8 cellular contexts compared by ENCODE assay signal in genomic region chr5:95835682-95836405, GRCh38. TPM values are rescaled to one million over a fixed set of nuclear protein-coding genes. Genes with fewer than 3 reads are reported as not detected.
DNase-seq lines count a peak whose midpoint lies in the region; ATAC-seq and TF ChIP-seq lines count a peak whose summit lies in the region.

No MANE protein-coding gene starts in this region.

- no peak for ATAC-seq in HG03342 (IDR thresholded peaks at IDR 0.05; ENCODE audit: unreplicated experiment)

- WGBS in hepatocyte (ENCODE audit: low lambda C conversion rate, missing lambda C conversion rate), result 86% methylated on average over 10 of the region's 10 CpGs
- 31% methylated on average over 10 of the region's 10 CpGs for WGBS in suprapubic skin

- peak overlapping the region; percentile 81 for H3K27ac Mint-ChIP-seq in T-helper 2 cell treated with Interferon-gamma antibody and Interleukin-4, amounts not matched to agents 5 μg/mL and 100 μg/mL, for 36 hours

- H3K4me1 ChIP-seq in hepatocyte (ENCODE audit: insufficient read depth), result peaks cover 7% of the 10 kb centered on the region
- peaks cover 38% of the 10 kb centered on the region for H3K4me1 ChIP-seq in suprapubic skin

- no peaks in the 10 kb centered on the region for H3K9me3 Mint-ChIP-seq in T-helper 2 cell treated with Interferon-gamma antibody and Interleukin-4, amounts not matched to agents 5 μg/mL and 100 μg/mL, for 36 hours

- H3K36me3 Mint-ChIP-seq in T-helper 2 cell treated with Interferon-gamma antibody and Interleukin-4, amounts not matched to agents 5 μg/mL and 100 μg/mL, for 36 hours (ENCODE audit: low read depth), result no peaks in the 10 kb centered on the region

- H3K36me3 ChIP-seq in hepatocyte (replicated peaks; ENCODE audit: insufficient read depth, low read depth), result no peaks in the 10 kb centered on the region
- no peaks in the 10 kb centered on the region for H3K36me3 ChIP-seq in suprapubic skin

- H4K20me1 ChIP-seq in hepatocyte (ENCODE audit: insufficient read depth, poor library complexity, severe bottlenecking), result no peaks in the 10 kb centered on the region

- H3K27me3 Mint-ChIP-seq in T-helper 2 cell treated with Interferon-gamma antibody and Interleukin-4, amounts not matched to agents 5 μg/mL and 100 μg/mL, for 36 hours (ENCODE audit: low read depth), result no peaks in the 10 kb centered on the region

- no peaks in the 10 kb centered on the region for H3K9me2 ChIP-seq in hepatocyte (replicated peaks; ENCODE audit: insufficient read depth)

- no peak for DNase-seq in T-helper 2 cell treated with Interferon-gamma antibody and Interleukin-4, amounts not matched to agents 5 μg/mL and 100 μg/mL, for 36 hours (ENCODE audit: low spot score)
- no peak for DNase-seq in T-helper 2 cell
- DNase-seq in activated CD8-positive, alpha-beta memory T cell treated with anti-CD3 and anti-CD28 coated beads, Interleukin-2, amount 50 U/mL, for 48 hours, result peak; percentile 58
- no peak for DNase-seq in hepatocyte (ENCODE audit: low spot score)
- no peak for DNase-seq in suprapubic skin (ENCODE audit: low spot score in 2 of 2)
- DNase-seq in AG08395 (ENCODE audit: low spot score), result no peak
- no peak for DNase-seq in ecto neural progenitor cell (ENCODE audit: low spot score)

- H3K4me1 Mint-ChIP-seq in T-helper 2 cell treated with Interferon-gamma antibody and Interleukin-4, amounts not matched to agents 5 μg/mL and 100 μg/mL, for 36 hours (ENCODE audit: low read depth), result peaks cover 37% of the 10 kb centered on the region

- H3K27me3 ChIP-seq in hepatocyte (no peaks in the 10 kb centered on the region), suprapubic skin (no peaks in the 10 kb centered on the region)

- no peak for TF ChIP-seq EP300 in suprapubic skin (IDR thresholded peaks at IDR 0.05)

- H3K4me3 Mint-ChIP-seq in T-helper 2 cell treated with Interferon-gamma antibody and Interleukin-4, amounts not matched to agents 5 μg/mL and 100 μg/mL, for 36 hours, result peak overlapping the region; percentile 83

- H3K27ac ChIP-seq in hepatocyte (peak overlapping the region; percentile 94), suprapubic skin (peak overlapping the region; percentile 88)

- H3K4me3 ChIP-seq in hepatocyte (peak overlapping the region; percentile 33), suprapubic skin (peak overlapping the region; percentile 59)

- TF ChIP-seq POLR2A in suprapubic skin (IDR thresholded peaks at IDR 0.05), result no peak

- peak overlapping the region; percentile 76 for H3K4me2 ChIP-seq in hepatocyte

- H3K9me3 ChIP-seq in hepatocyte (ENCODE audit: low read depth) (no peaks in the 10 kb centered on the region), suprapubic skin (no peaks in the 10 kb centered on the region)

- peaks cover 3% of the 10 kb centered on the region for H3K79me2 ChIP-seq in hepatocyte

- no peak overlapping the region for H2AFZ ChIP-seq in hepatocyte

- TF ChIP-seq CTCF in hepatocyte (IDR thresholded peaks at IDR 0.05; ENCODE audit: poor library complexity), result no peak
- no peak for TF ChIP-seq CTCF in suprapubic skin (IDR thresholded peaks at IDR 0.05)

RNA-seq across cellular contexts. Expression of gene GLRX, which starts 13.3 kb away (rescaled TPM):
- total RNA-seq in hepatocyte, result 57.8 and 79.1 TPM in 2 replicates
- polyA plus RNA-seq in hepatocyte, result 101 and 103 TPM in 2 replicates
- 100 to 1,000 TPM in 2 of 4 donors, 10 to 100 TPM in 2; 30.9 to 151 (median 80.0) TPM for total RNA-seq in suprapubic skin
